14 cellular contexts compared by ENCODE assay signal in genomic region chr1:108316545-108316944, GRCh38.
DNase-seq lines count a peak whose midpoint lies in the region; ATAC-seq and TF ChIP-seq lines count a peak whose summit lies in the region.
"Had no signal": no experiment of that assay in that cellular context is flagged by ENCODE, and none has a peak within 500 bp of the region (broad histone marks: within the 10 kb centered on the region; RNA-seq: fewer than 3 reads in every experiment).

No MANE protein-coding gene starts in this region.

- no peaks in the 10 kb centered on the region for H3K36me3 ChIP-seq in kidney epithelial cell (ENCODE audit: control insufficient read depth, insufficient read depth, low read length)
- H3K36me3 ChIP-seq in MG63: peaks cover 9% of the 10 kb centered on the region; the same call in 1 of the 2 replicates
- H3K36me3 ChIP-seq: SJCRH30 had no signal

- H3K4me1 Mint-ChIP-seq in WTC11: no peaks in the 10 kb centered on the region

- no peaks in the 10 kb centered on the region for H3K9me3 Mint-ChIP-seq in WTC11

- H3K36me3 Mint-ChIP-seq in WTC11: no peaks in the 10 kb centered on the region

- H3K4me3 ChIP-seq in kidney epithelial cell (ENCODE audit: low read depth, low read length) (no peak overlapping the region), MG63 (no peak overlapping the region)
- H3K4me3 ChIP-seq: SJCRH30 had no signal

- ATAC-seq in WTC11 (peak; percentile 82), HG03108 (IDR thresholded peaks at IDR 0.05; ENCODE audit: unreplicated experiment) (no peak), HG02973 (IDR thresholded peaks at IDR 0.05; ENCODE audit: unreplicated experiment) (no peak), GM19452 (IDR thresholded peaks at IDR 0.05; ENCODE audit: unreplicated experiment) (no peak)
- ATAC-seq: right cardiac atrium had no signal

- no peaks in the 10 kb centered on the region for H3K27me3 ChIP-seq in kidney epithelial cell (ENCODE audit: control insufficient read depth, insufficient read depth, low read length)
- no peaks in the 10 kb centered on the region for H3K27me3 ChIP-seq in MG63
- H3K27me3 ChIP-seq: SJCRH30 had no signal

- DNase-seq in AG08396 (ENCODE audit: low spot score): peak; percentile 8
- peak; percentile 21 for DNase-seq in HCEC 1CT
- no peak for DNase-seq in WTC11 (ENCODE audit: low spot score)
- DNase-seq in kidney epithelial cell (ENCODE audit: low read depth): no peak
- no peak for DNase-seq in MG63
- DNase-seq: activated CD4-positive, alpha-beta T cell treated with anti-CD3 and anti-CD28 coated beads, Interleukin-2, amount 50 U/mL, for 1 hour; DMS79; foreskin melanocyte; NCI-H187; right cardiac atrium had no signal

- CTCF ChIA-PET in WTC11 (lab: Charles Lee): interaction anchor here (0.7 to 2.2 kb wide), 7 partner anchors 10 to 529 kb away, joined by 3 to 10 read pairs (median 3); partner anchors contain the start of gene EEIG2

- TF ChIP-seq CTCF in WTC11 (IDR thresholded peaks at IDR 0.05) (0 out of 2 replicates have a peak, but pooled peaks have one; percentile 22), kidney epithelial cell (IDR thresholded peaks at IDR 0.05; ENCODE audit: insufficient read depth, low read length, poor library complexity, severe bottlenecking) (peak; percentile 31)

- no peak overlapping the region for H3K4me3 Mint-ChIP-seq in WTC11

- POLR2A ChIA-PET in WTC11 (lab: Charles Lee): no interaction called here

- no peak overlapping the region for H3K27ac Mint-ChIP-seq in WTC11

- no peaks in the 10 kb centered on the region for H3K27me3 Mint-ChIP-seq in WTC11 (ENCODE audit: low read depth)

- no peaks in the 10 kb centered on the region for H3K9me3 ChIP-seq in MG63
- H3K9me3 ChIP-seq: SJCRH30 had no signal

TF ChIP-seq in WTC11, 78 proteins besides CTCF, POLR2A, EP300 and RAD21 (continues in another document):
- TF ChIP-seq E2F4 (CRISPR knock-in tag; IDR thresholded peaks at IDR 0.05; ENCODE audit: borderline replicate concordance, low read depth): no peak
- no peak for TF ChIP-seq MXD4 (CRISPR knock-in tag; IDR thresholded peaks at IDR 0.05; ENCODE audit: borderline replicate concordance)
- TF ChIP-seq CREB1 (CRISPR knock-in tag; IDR thresholded peaks at IDR 0.05): no peak
- TF ChIP-seq ZNF317 (CRISPR knock-in tag; IDR thresholded peaks at IDR 0.05; ENCODE audit: borderline replicate concordance, low read depth): no peak
- no peak for TF ChIP-seq PRDM15 (CRISPR knock-in tag; IDR thresholded peaks at IDR 0.05)
- TF ChIP-seq HMGXB4 (CRISPR knock-in tag; IDR thresholded peaks at IDR 0.05): no peak
- TF ChIP-seq ERG (CRISPR knock-in tag; IDR thresholded peaks at IDR 0.05): no peak
- TF ChIP-seq NFE2L1 (CRISPR knock-in tag; IDR thresholded peaks at IDR 0.05): no peak
- TF ChIP-seq NFYB (CRISPR knock-in tag; conservative IDR thresholded peaks at IDR 0.05; ENCODE audit: low read depth): no peak
- no peak for TF ChIP-seq GABPB1 (CRISPR knock-in tag; IDR thresholded peaks at IDR 0.05)
- no peak for TF ChIP-seq ZNF532 (CRISPR knock-in tag; IDR thresholded peaks at IDR 0.05; ENCODE audit: borderline replicate concordance)
- no peak for TF ChIP-seq ZBTB21 (CRISPR knock-in tag; IDR thresholded peaks at IDR 0.05; ENCODE audit: borderline replicate concordance)

Comparison
In these comparisons a context has a peak if more than half of its experiments do, and no peak if none do; other contexts are left out.
1. DNase-seq: peak in AG08396 (single experiment) and HCEC 1CT (single experiment); none in WTC11 (single experiment), kidney epithelial cell (single experiment) and MG63 (single experiment).